In the genomic region with DNA sequence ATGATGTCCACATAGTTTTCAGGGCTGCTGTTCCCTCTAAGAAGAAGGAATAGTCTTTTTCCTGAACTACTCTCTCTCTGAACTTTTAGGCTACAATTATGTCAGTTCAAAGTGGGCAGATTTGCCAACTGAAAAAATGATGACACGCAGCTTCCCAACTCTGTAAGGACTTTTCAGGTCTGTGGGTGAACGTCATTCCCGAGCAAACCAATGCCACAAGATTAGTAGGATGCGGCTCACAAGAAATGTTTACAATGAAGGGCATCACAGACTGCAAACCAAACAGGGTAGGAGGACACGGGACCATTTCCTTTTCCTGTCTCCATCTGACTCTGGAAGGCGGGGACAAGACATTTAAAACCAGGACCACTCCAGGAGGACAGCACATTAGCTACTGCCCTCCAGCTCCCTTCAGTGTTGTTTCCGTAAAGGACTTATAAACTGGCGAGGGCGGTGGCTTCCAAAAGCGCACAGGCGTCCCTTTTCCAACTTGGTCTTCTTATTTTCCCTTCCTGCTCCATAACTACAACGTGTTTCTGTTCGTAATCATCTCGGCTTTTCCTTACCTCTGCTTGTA, we compare ENCODE assay signal across 8 cellular contexts. TPM values are rescaled to one million over a fixed set of nuclear protein-coding genes. Genes with fewer than 3 reads are reported as not detected.
DNase-seq lines count a peak whose midpoint lies in the region; ATAC-seq and TF ChIP-seq lines count a peak whose summit lies in the region.

No MANE protein-coding gene starts in this region.

- no peaks in the 10 kb centered on the region for H3K36me3 ChIP-seq in GM06990 (ENCODE audit: control insufficient read depth, insufficient read depth, low read length)
- H3K36me3 ChIP-seq in Peyer's patch = no peaks in the 10 kb centered on the region

- H3K4me1 ChIP-seq in Peyer's patch = peaks cover 0 to 33% (median 4%) of the 10 kb centered on the region in 4 donors

- TF ChIP-seq POLR2A in Peyer's patch (IDR thresholded peaks at IDR 0.05) = no peak

- peak overlapping the region; percentile 100 for H3K27ac Mint-ChIP-seq in chondrocyte (ENCODE audit: unreplicated experiment)
- peak overlapping the region; percentile 98 for H3K27ac Mint-ChIP-seq in stimulated activated memory B cell treated with anti-CD40 and anti-IgM and Interleukin-4, amounts not matched to agents 10 μg/mL and 1 μg/mL and 100 μg/mL, for 72 hours

- no peaks in the 10 kb centered on the region for H3K36me3 Mint-ChIP-seq in chondrocyte (ENCODE audit: low read depth)
- H3K36me3 Mint-ChIP-seq in stimulated activated memory B cell treated with anti-CD40 and anti-IgM and Interleukin-4, amounts not matched to agents 10 μg/mL and 1 μg/mL and 100 μg/mL, for 72 hours = peaks cover 9% of the 10 kb centered on the region

- H3K4me3 Mint-ChIP-seq in chondrocyte (ENCODE audit: unreplicated experiment) = peak overlapping the region; percentile 85
- H3K4me3 Mint-ChIP-seq in stimulated activated memory B cell treated with anti-CD40 and anti-IgM and Interleukin-4, amounts not matched to agents 10 μg/mL and 1 μg/mL and 100 μg/mL, for 72 hours = peak overlapping the region; percentile 92

- H3K9me3 ChIP-seq in Peyer's patch = no peaks in the 10 kb centered on the region

- DNase-seq in AG09309 (ENCODE audit: low read depth) (peak; percentile 43), GM06990 (ENCODE audit: extremely low read depth, insufficient read length) (no peak), Peyer's patch (peak in 2 of 3 donors; percentile 29 to 65), chondrocyte (ENCODE audit: low spot score) (no peak)
- DNase-seq in effector CD8-positive, alpha-beta T cell (lab: John Stamatoyannopoulos, UW) = no peak

- TF ChIP-seq CTCF in AG09309 (IDR thresholded peaks at IDR 0.05; ENCODE audit: control insufficient read depth, insufficient read depth, low read depth, low read length, missing control alignments) = no peak
- TF ChIP-seq CTCF in GM06990 (IDR thresholded peaks at IDR 0.05; ENCODE audit: insufficient read depth, low read length, poor library complexity, severe bottlenecking) = no peak
- TF ChIP-seq CTCF in Peyer's patch (IDR thresholded peaks at IDR 0.05) = no peak
- no peak for TF ChIP-seq CTCF in chondrocyte (IDR thresholded peaks at IDR 0.05)

- ATAC-seq in HG03025 (IDR thresholded peaks at IDR 0.05; ENCODE audit: low FRiP score, unreplicated experiment) = peak; percentile 18
- no peak for ATAC-seq in stimulated activated memory B cell treated with anti-CD40 and anti-IgM and Interleukin-4, amounts not matched to agents 10 μg/mL and 1 μg/mL and 100 μg/mL, for 72 hours

- H3K4me1 Mint-ChIP-seq in chondrocyte (ENCODE audit: low read depth) = peaks cover 38% of the 10 kb centered on the region
- H3K4me1 Mint-ChIP-seq in stimulated activated memory B cell treated with anti-CD40 and anti-IgM and Interleukin-4, amounts not matched to agents 10 μg/mL and 1 μg/mL and 100 μg/mL, for 72 hours = peaks cover 56% of the 10 kb centered on the region

- H3K27me3 ChIP-seq in GM06990 (replicated peaks; ENCODE audit: control insufficient read depth, insufficient read depth, low read length) = no peaks in the 10 kb centered on the region
- H3K27me3 ChIP-seq in Peyer's patch = no peaks in the 10 kb centered on the region
- no peaks in the 10 kb centered on the region for H3K27me3 ChIP-seq in layer of hippocampus (ENCODE audit: control insufficient read depth, insufficient read depth, low read length)

- H3K27ac ChIP-seq in Peyer's patch (peak overlapping the region; percentile 94 to 99 (median 96)), layer of hippocampus (ENCODE audit: low read depth, low read length) (peak overlapping the region; percentile 97)

- no peaks in the 10 kb centered on the region for H3K27me3 Mint-ChIP-seq in chondrocyte (ENCODE audit: low read depth)
- H3K27me3 Mint-ChIP-seq in stimulated activated memory B cell treated with anti-CD40 and anti-IgM and Interleukin-4, amounts not matched to agents 10 μg/mL and 1 μg/mL and 100 μg/mL, for 72 hours = no peaks in the 10 kb centered on the region

- H3K4me3 ChIP-seq in AG09309 (ENCODE audit: control insufficient read depth, low read depth, low read length) (peak overlapping the region; percentile 98), GM06990 (replicated peaks; ENCODE audit: low read depth, low read length) (peak overlapping the region; percentile 96), Peyer's patch (peak overlapping the region; percentile 74 to 96 (median 91))

- no peaks in the 10 kb centered on the region for H3K9me3 Mint-ChIP-seq in chondrocyte (ENCODE audit: low read depth)
- no peaks in the 10 kb centered on the region for H3K9me3 Mint-ChIP-seq in stimulated activated memory B cell treated with anti-CD40 and anti-IgM and Interleukin-4, amounts not matched to agents 10 μg/mL and 1 μg/mL and 100 μg/mL, for 72 hours

RNA-seq across cellular contexts. Expression of a gene that starts 0.5 kb away (rescaled TPM):
- total RNA-seq in Peyer's patch (10 to 100 TPM; 39.4 to 74.4 (median 53.2) TPM), chondrocyte (33.4 to 43.8 TPM (median 33.8 TPM) in 3 replicates)

Comparison
In these comparisons a context has a peak if more than half of its experiments do, and no peak if none do; other contexts are left out.
1. DNase-seq: peak in AG09309 (single experiment) and Peyer's patch (2 of 3); none in GM06990 (single experiment), chondrocyte (single experiment) and effector CD8-positive, alpha-beta T cell (single experiment).
2. Peak in every context shown above with its lines, with median percentiles within 50 percentile points of each other: H3K4me3 ChIP-seq.